Comparison of ENCODE assay signal across 1 cellular context in genomic region chr1:38819516-38819915, GRCh38.
TF ChIP-seq lines count a peak whose summit lies in the region.

No MANE protein-coding gene starts in this region.

TF ChIP-seq in H1, 55 proteins besides CTCF, POLR2A, EP300 and RAD21:
- TF ChIP-seq NRF1 (IDR thresholded peaks at IDR 0.05; ENCODE audit: low read depth, low read length) = no peak
- TF ChIP-seq NANOG (IDR thresholded peaks at IDR 0.05; ENCODE audit: insufficient read depth, low read depth, low read length, poor library complexity, severe bottlenecking) = no peak
- TF ChIP-seq JUN (IDR thresholded peaks at IDR 0.05; ENCODE audit: low read depth, low read length) = no peak
- no peak for TF ChIP-seq EGR1 (IDR thresholded peaks at IDR 0.05; ENCODE audit: borderline replicate concordance, low read depth, low read length)
- no peak for TF ChIP-seq JUND (IDR thresholded peaks at IDR 0.05; ENCODE audit: low read length)
- no peak for TF ChIP-seq RNF2 (IDR thresholded peaks at IDR 0.05; ENCODE audit: borderline replicate concordance, low read depth, low read length, missing control alignments, poor library complexity, severe bottlenecking)
- no peak for TF ChIP-seq CEBPB (IDR thresholded peaks at IDR 0.05; ENCODE audit: low read depth, low read length)
- no peak for TF ChIP-seq ATF3 (IDR thresholded peaks at IDR 0.05; ENCODE audit: insufficient read depth, low read depth, low read length)
- no peak for TF ChIP-seq YY1 (IDR thresholded peaks at IDR 0.05; ENCODE audit: low read depth, low read length)
- no peak for TF ChIP-seq RFX5 (IDR thresholded peaks at IDR 0.05; ENCODE audit: borderline replicate concordance, low read depth, low read length)
- no peak for TF ChIP-seq MAX (IDR thresholded peaks at IDR 0.05)
- no peak for TF ChIP-seq ZNF274 (IDR thresholded peaks at IDR 0.05; ENCODE audit: borderline replicate concordance, extremely low read depth, low read length)
- TF ChIP-seq HDAC2 (IDR thresholded peaks at IDR 0.05; ENCODE audit: borderline replicate concordance in 1 of 2, low read depth in 2 of 2, low read length in 2 of 2) = no peak
- TF ChIP-seq KDM5A (IDR thresholded peaks at IDR 0.05; ENCODE audit: low read length) = no peak
- no peak for TF ChIP-seq TEAD4 (IDR thresholded peaks at IDR 0.05; ENCODE audit: low read depth, low read length)
